18 cellular contexts compared by ENCODE assay signal in genomic region chr10:29067628-29068027, GRCh38.
"Had no signal": no experiment of that assay in that cellular context is flagged by ENCODE, and none has a peak within 500 bp of the region (broad histone marks: within the 10 kb centered on the region; RNA-seq: fewer than 3 reads in every experiment).

No MANE protein-coding gene starts in this region.

- H3K4me3 ChIP-seq: coronary artery, dorsolateral prefrontal cortex, esophagus muscularis mucosa, gastrocnemius medialis, heart right ventricle, left lung, lower lobe of right lung had no signal

- H3K4me1 ChIP-seq: esophagus muscularis mucosa, gastrocnemius medialis, left lung, lower lobe of right lung had no signal

- FAIRE-seq: colon, endothelial cell of umbilical vein, islet of Langerhans, keratinocyte had no signal

- DNase-seq: dermis blood vessel endothelial cell; dorsolateral prefrontal cortex; effector CD4-positive, alpha-beta T cell; effector memory CD4-positive, alpha-beta T cell; gastrocnemius medialis; heart right ventricle; hippocampal formation; left cardiac atrium; left lung; left ventricle myocardium superior; lower lobe of right lung; midbrain had no signal

- H3K9me3 ChIP-seq: esophagus muscularis mucosa, gastrocnemius medialis, heart right ventricle, left lung, lower lobe of right lung had no signal

- H3K36me3 ChIP-seq: esophagus muscularis mucosa, gastrocnemius medialis, heart right ventricle, left lung, lower lobe of right lung had no signal

- H3K27ac ChIP-seq: coronary artery, dorsolateral prefrontal cortex, esophagus muscularis mucosa, gastrocnemius medialis, heart right ventricle, left lung, lower lobe of right lung had no signal

- ATAC-seq: gastrocnemius medialis, heart right ventricle, left lung, left ventricle myocardium superior, lower lobe of right lung had no signal
